22 cellular contexts compared by ENCODE assay signal in genomic region chr11:69931994-69932910, GRCh38.
A peak's percentile ranks its signal among the peaks of the same experiment; 100 is the strongest.
DNase-seq lines count a peak whose midpoint lies in the region; ATAC-seq and TF ChIP-seq lines count a peak whose summit lies in the region.
"Had no signal": no experiment of that assay in that cellular context is flagged by ENCODE, and none has a peak within 500 bp of the region (broad histone marks: within the 10 kb centered on the region; RNA-seq: fewer than 3 reads in every experiment).

No MANE protein-coding gene starts in this region.

- intact Hi-C loops in left ventricle myocardium inferior (cut with micrococcal nuclease) (no loop called here), Right ventricle myocardium inferior (cut with DNase I) (no loop called here)

- TF ChIP-seq CTCF in left ventricle myocardium inferior (IDR thresholded peaks at IDR 0.05; ENCODE audit: borderline replicate concordance), result no peak
- TF ChIP-seq CTCF in endodermal cell (conservative IDR thresholded peaks at IDR 0.05), result no peak
- TF ChIP-seq CTCF in nephron (IDR thresholded peaks at IDR 0.05; ENCODE audit: unreplicated experiment in 3 of 3), result no peak
- TF ChIP-seq CTCF in hepatocyte (IDR thresholded peaks at IDR 0.05; ENCODE audit: poor library complexity), result no peak

- H3K36me3 Mint-ChIP-seq in endodermal cell (ENCODE audit: low read depth) (no peaks in the 10 kb centered on the region), nephron (ENCODE audit: low read depth) (no peaks in the 10 kb centered on the region)
- H3K36me3 Mint-ChIP-seq: activated CD8-positive, alpha-beta memory T cell treated with anti-CD3 and anti-CD28 coated beads, Interleukin-2, amount 10 ng/mL, durations not matched to agents 7 days and 5 days; activated naive CD4-positive, alpha-beta T cell treated with anti-CD3 and anti-CD28 coated beads, Interleukin-2, amount 50 U/mL, for 72 hours; naive thymus-derived CD8-positive, alpha-beta T cell had no signal

- H2AFZ ChIP-seq in hepatocyte, result no peak overlapping the region

- 67 to 81% methylated on average over 4 to 11 of the region's 11 CpGs for WGBS in endodermal cell (ENCODE audit: insufficient coverage in 1 of 2, insufficient read length in 1 of 2), 2 experiments
- 64% methylated on average over 11 of the region's 11 CpGs for whole genome bisulfite sequencing in hepatocyte (ENCODE audit: low lambda C conversion rate, missing lambda C conversion rate)

- DNase-seq in left ventricle myocardium inferior (peak; percentile 4), Right ventricle myocardium inferior (ENCODE audit: missing footprints) (no peak), endodermal cell (peak; percentile 69), glomerular visceral epithelial cell (ENCODE audit: extremely low spot score) (no peak), hepatocyte (ENCODE audit: low spot score) (no peak)
- DNase-seq: activated CD4-positive, alpha-beta T cell treated with anti-CD3 and anti-CD28 coated beads, Interleukin-2, amount 10 ng/mL, durations not matched to agents 24 days and 14 days; activated CD8-positive, alpha-beta memory T cell treated with anti-CD3 and anti-CD28 coated beads, Interleukin-2, amount 10 ng/mL, durations not matched to agents 7 days and 5 days; central memory CD4-positive, alpha-beta T cell; dermis blood vessel endothelial cell; DMS79; kidney glomerular epithelial cell; NCI-H2081 treated with DMSO at 0.1 percent for 48 hours; stimulated activated naive CD8-positive, alpha-beta T cell treated with anti-CD3 and anti-CD28 coated beads, Interleukin-15, amount 100 ng/mL, for 72 hours; transverse colon had no signal

- H3K36me3 ChIP-seq in left ventricle myocardium inferior, result no peaks in the 10 kb centered on the region
- no peaks in the 10 kb centered on the region for H3K36me3 ChIP-seq in endodermal cell (ENCODE audit: control insufficient read depth, insufficient read depth, low read length)
- H3K36me3 ChIP-seq in hepatocyte (replicated peaks; ENCODE audit: insufficient read depth, low read depth), result no peaks in the 10 kb centered on the region
- H3K36me3 ChIP-seq: HAP-1, transverse colon had no signal

- no peaks in the 10 kb centered on the region for H3K9me2 ChIP-seq in hepatocyte (replicated peaks; ENCODE audit: insufficient read depth)

- no peak overlapping the region for H3K4me3 ChIP-seq in left ventricle myocardium inferior
- no peak overlapping the region for H3K4me3 ChIP-seq in endodermal cell (ENCODE audit: low read length)
- no peak overlapping the region for H3K4me3 ChIP-seq in hepatocyte
- H3K4me3 ChIP-seq: A549, HAP-1, transverse colon had no signal

- no peaks in the 10 kb centered on the region for H3K4me1 ChIP-seq in left ventricle myocardium inferior
- H3K4me1 ChIP-seq in endodermal cell (ENCODE audit: control insufficient read depth, insufficient read depth, low read length), result peaks cover 6% of the 10 kb centered on the region
- H3K4me1 ChIP-seq in hepatocyte (ENCODE audit: insufficient read depth), result no peaks in the 10 kb centered on the region
- H3K4me1 ChIP-seq: HAP-1, transverse colon had no signal

- H3K79me2 ChIP-seq in hepatocyte, result no peaks in the 10 kb centered on the region

- H3K4me3 Mint-ChIP-seq in endodermal cell (no peak overlapping the region), nephron (no peak overlapping the region)
- H3K4me3 Mint-ChIP-seq: activated CD4-positive, alpha-beta T cell treated with anti-CD3 and anti-CD28 coated beads, Interleukin-2, amount 10 ng/mL, durations not matched to agents 24 days and 14 days; activated CD8-positive, alpha-beta memory T cell treated with anti-CD3 and anti-CD28 coated beads, Interleukin-2, amount 10 ng/mL, durations not matched to agents 7 days and 5 days; stimulated activated naive CD8-positive, alpha-beta T cell treated with anti-CD3 and anti-CD28 coated beads, Interleukin-15, amount 100 ng/mL, for 72 hours had no signal

- H3K4me1 Mint-ChIP-seq in endodermal cell, result peaks cover 11% of the 10 kb centered on the region
- H3K4me1 Mint-ChIP-seq in nephron, result peaks cover 8% of the 10 kb centered on the region
- H3K4me1 Mint-ChIP-seq: activated CD4-positive, alpha-beta T cell treated with anti-CD3 and anti-CD28 coated beads, Interleukin-2, amount 10 ng/mL, durations not matched to agents 24 days and 14 days; activated CD8-positive, alpha-beta memory T cell treated with anti-CD3 and anti-CD28 coated beads, Interleukin-2, amount 10 ng/mL, durations not matched to agents 7 days and 5 days; naive thymus-derived CD8-positive, alpha-beta T cell; stimulated activated naive CD8-positive, alpha-beta T cell treated with anti-CD3 and anti-CD28 coated beads, Interleukin-15, amount 100 ng/mL, for 72 hours had no signal

- H3K9me3 Mint-ChIP-seq in endodermal cell (no peaks in the 10 kb centered on the region), nephron (no peaks in the 10 kb centered on the region)
- H3K9me3 Mint-ChIP-seq: activated CD4-positive, alpha-beta T cell treated with anti-CD3 and anti-CD28 coated beads, Interleukin-2, amount 10 ng/mL, durations not matched to agents 24 days and 14 days; activated naive CD4-positive, alpha-beta T cell treated with anti-CD3 and anti-CD28 coated beads, Interleukin-2, amount 50 U/mL, for 72 hours; stimulated activated naive CD8-positive, alpha-beta T cell treated with anti-CD3 and anti-CD28 coated beads, Interleukin-15, amount 100 ng/mL, for 72 hours had no signal

- H3K4me2 ChIP-seq in hepatocyte, result no peak overlapping the region
- H3K4me2 ChIP-seq: A549 had no signal

- H3K9ac ChIP-seq in endodermal cell (ENCODE audit: extremely low read depth, low read length, poor library complexity, severe bottlenecking), result no peak overlapping the region

- H3K27ac ChIP-seq in left ventricle myocardium inferior (replicated peaks) (no peak overlapping the region), endodermal cell (ENCODE audit: low read depth, low read length) (no peak overlapping the region), hepatocyte (no peak overlapping the region)
- H3K27ac ChIP-seq: A549, transverse colon had no signal

- H3K27me3 ChIP-seq in left ventricle myocardium inferior (ENCODE audit: low read depth) (peaks cover 53% of the 10 kb centered on the region), endodermal cell (ENCODE audit: control insufficient read depth, insufficient read depth, low read length, poor library complexity, severe bottlenecking) (no peaks in the 10 kb centered on the region), hepatocyte (no peaks in the 10 kb centered on the region)

- H3K9me3 ChIP-seq in left ventricle myocardium inferior (replicated peaks) (no peaks in the 10 kb centered on the region), endodermal cell (ENCODE audit: control insufficient read depth, low read length) (peaks cover 5% of the 10 kb centered on the region), hepatocyte (ENCODE audit: low read depth) (no peaks in the 10 kb centered on the region)
- H3K9me3 ChIP-seq: A549, HAP-1, transverse colon had no signal

- peaks cover 20% of the 10 kb centered on the region for H3K27me3 Mint-ChIP-seq in endodermal cell (ENCODE audit: insufficient read depth)
- H3K27me3 Mint-ChIP-seq in nephron (ENCODE audit: low read depth), result peaks cover 26% of the 10 kb centered on the region

- no peaks in the 10 kb centered on the region for H4K20me1 ChIP-seq in hepatocyte (ENCODE audit: insufficient read depth, poor library complexity, severe bottlenecking)

- no peak overlapping the region for H3K27ac Mint-ChIP-seq in endodermal cell
- H3K27ac Mint-ChIP-seq in nephron, result peak overlapping the region in 2 of 3 experiments; percentile 3 to 29
- H3K27ac Mint-ChIP-seq: activated CD4-positive, alpha-beta T cell treated with anti-CD3 and anti-CD28 coated beads, Interleukin-2, amount 10 ng/mL, durations not matched to agents 24 days and 14 days; activated CD8-positive, alpha-beta memory T cell treated with anti-CD3 and anti-CD28 coated beads, Interleukin-2, amount 10 ng/mL, durations not matched to agents 7 days and 5 days; activated naive CD4-positive, alpha-beta T cell treated with anti-CD3 and anti-CD28 coated beads, Interleukin-2, amount 50 U/mL, for 72 hours; stimulated activated naive CD8-positive, alpha-beta T cell treated with anti-CD3 and anti-CD28 coated beads, Interleukin-15, amount 100 ng/mL, for 72 hours had no signal

- ATAC-seq in Right ventricle myocardium inferior (no peak), HG03108 (IDR thresholded peaks at IDR 0.05; ENCODE audit: unreplicated experiment) (no peak), GM18870 (IDR thresholded peaks at IDR 0.05; ENCODE audit: unreplicated experiment) (no peak)
- ATAC-seq: A549; activated CD8-positive, alpha-beta memory T cell treated with anti-CD3 and anti-CD28 coated beads, Interleukin-2, amount 10 ng/mL, durations not matched to agents 7 days and 5 days; activated naive CD4-positive, alpha-beta T cell treated with anti-CD3 and anti-CD28 coated beads, Interleukin-2, amount 50 U/mL, for 72 hours; naive thymus-derived CD8-positive, alpha-beta T cell; sciatic nerve; stimulated activated naive CD8-positive, alpha-beta T cell treated with anti-CD3 and anti-CD28 coated beads, Interleukin-15, amount 100 ng/mL, for 72 hours had no signal

Comparison
In these comparisons a context has a peak if more than half of its experiments do, and no peak if none do; other contexts are left out.
1. DNase-seq: peak in left ventricle myocardium inferior (single experiment) and endodermal cell (single experiment); none in Right ventricle myocardium inferior (single experiment), glomerular visceral epithelial cell (single experiment) and hepatocyte (single experiment).